ENCODE assay signal across 8 cellular contexts in genomic region chr14:95519699-95520098, GRCh38. TPM values are rescaled to one million over a fixed set of nuclear protein-coding genes. Genes with fewer than 3 reads are reported as not detected.
DNase-seq lines count a peak whose midpoint lies in the region; ATAC-seq and TF ChIP-seq lines count a peak whose summit lies in the region.

No MANE protein-coding gene starts in this region.

- peak in 5 of 8 donors; percentile 3 to 39 (median 15) for ATAC-seq in heart right ventricle
- ATAC-seq in HG03135 (IDR thresholded peaks at IDR 0.05; ENCODE audit: unreplicated experiment) = no peak

- H3K4me1 ChIP-seq in PC-9 (replicated peaks; ENCODE audit: insufficient read depth) (peaks cover 39% of the 10 kb centered on the region), heart right ventricle (peaks cover 34 to 94% (median 69%) of the 10 kb centered on the region in 9 donors)

- no peaks in the 10 kb centered on the region for H3K36me3 ChIP-seq in PC-9 (ENCODE audit: low read depth)
- no peaks in the 10 kb centered on the region for H3K36me3 ChIP-seq in heart right ventricle

- POLR2A ChIA-PET in PC-9 (lab: Charles Lee; ENCODE audit: unreplicated experiment) = no interaction called here

- H3K4me2 ChIP-seq in PC-9 = peak overlapping the region; percentile 39

- no peaks in the 10 kb centered on the region for H3K27me3 ChIP-seq in PC-9 (ENCODE audit: insufficient read depth, low read depth)
- H3K27me3 ChIP-seq in heart right ventricle = no peaks in the 10 kb centered on the region

- H4K20me1 ChIP-seq in PC-9 (ENCODE audit: insufficient read depth) = no peaks in the 10 kb centered on the region

- no peaks in the 10 kb centered on the region for H3K9me2 ChIP-seq in PC-9 (ENCODE audit: insufficient read depth)

- no peak overlapping the region for H2AFZ ChIP-seq in PC-9

- H3K4me3 ChIP-seq in PC-9 = no peak overlapping the region
- peak overlapping the region in 1 of 10 donors; percentile 11 for H3K4me3 ChIP-seq in heart right ventricle

- intact Hi-C loops in PC-9 (cut with micrococcal nuclease; ENCODE audit: unreplicated experiment) = no loop called here
- intact Hi-C loops in heart right ventricle (cut with DNase I) = loop anchor here in 2 of 10 donors (5.0 kb wide), 3 partner anchors 32 to 47 kb away; no protein-coding TSS in a partner anchor

- CTCF ChIA-PET in PC-9 (lab: Charles Lee) = no interaction called here

- no TSS peak for BruUV-seq in PC-9 (replicated peaks; lab: Mats Ljungman, UMichigan)

- 38 to 54% methylated on average over 6 of the region's 6 CpGs for WGBS in heart right ventricle, 2 donors

- peak; percentile 68 for DNase-seq in GM04503 (ENCODE audit: low read depth)
- DNase-seq in PC-9 = peak in 1 of 2 experiments; percentile 46
- peak; percentile 62 for DNase-seq in activated T-helper 1 cell treated with Interleukin-2 at 50 U/mL for 16 hours (ENCODE audit: low read depth)
- peak; percentile 62 to 73 for DNase-seq in heart right ventricle
- peak; percentile 49 for DNase-seq in stimulated activated CD8-positive, alpha-beta memory T cell treated with anti-CD3 and anti-CD28 coated beads, Interleukin-12 subunit alpha, Interleukin-12 subunit beta, amount 100 ng/mL, for 4 hours (ENCODE audit: low read depth)
- no peak for DNase-seq in SHP77 (lab: John Stamatoyannopoulos, UW)
- DNase-seq in NCI-H187 (lab: John Stamatoyannopoulos, UW) = no peak

- TF ChIP-seq CTCF in PC-9 (conservative IDR thresholded peaks at IDR 0.05) (no peak), heart right ventricle (IDR thresholded peaks at IDR 0.05) (no peak)

- H3K9me3 ChIP-seq in PC-9 (ENCODE audit: insufficient read depth, low read depth) (no peaks in the 10 kb centered on the region), heart right ventricle (no peaks in the 10 kb centered on the region)

- H3K79me2 ChIP-seq in PC-9 (ENCODE audit: low read depth) = no peaks in the 10 kb centered on the region

- peaks cover 29% of the 10 kb centered on the region for H3F3A ChIP-seq in PC-9 (ENCODE audit: insufficient read depth, low read depth)

- H3K27ac ChIP-seq in PC-9 (peak overlapping the region; percentile 28; the same call in 1 of the 2 replicates), heart right ventricle (peak overlapping the region in 9 of 10 donors; percentile 29 to 95 (median 88))

RNA-seq across cellular contexts. Expression of gene SYNE3, which starts 3.2 kb away (rescaled TPM):
- total RNA-seq in PC-9 (2021) = 1.5 and 1.9 TPM in 2 replicates
- total RNA-seq in heart right ventricle = 10 to 100 TPM in 5 of 10 donors, 1 to 10 TPM in 5; 4.8 to 15.4 (median 10.4) TPM
- 1 to 10 TPM; 1.5 to 5.3 TPM for polyA plus RNA-seq in heart right ventricle

RNA-seq across cellular contexts. Expression of gene GLRX5, which starts 15.2 kb away (rescaled TPM):
- 19.6 and 23.2 TPM in 2 replicates for total RNA-seq in PC-9 (2021)
- 100 to 1,000 TPM in 2 of 10 donors, 10 to 100 TPM in 8; 69.9 to 121 (median 91.8) TPM for total RNA-seq in heart right ventricle
- 10 to 100 TPM; 49.8 to 66.6 TPM for polyA plus RNA-seq in heart right ventricle

Comparison
In these comparisons a context has a peak if more than half of its experiments do, and no peak if none do; other contexts are left out.
1. DNase-seq: peak in GM04503 (single experiment), activated T-helper 1 cell treated with Interleukin-2 at 50 U/mL for 16 hours (single experiment), heart right ventricle (2 of 2) and stimulated activated CD8-positive, alpha-beta memory T cell treated with anti-CD3 and anti-CD28 coated beads, Interleukin-12 subunit alpha, Interleukin-12 subunit beta, amount 100 ng/mL, for 4 hours (single experiment); none in SHP77 (0 of 2) and NCI-H187 (0 of 2).